Comparison of ENCODE assay signal across 9 cellular contexts in the genomic region with DNA sequence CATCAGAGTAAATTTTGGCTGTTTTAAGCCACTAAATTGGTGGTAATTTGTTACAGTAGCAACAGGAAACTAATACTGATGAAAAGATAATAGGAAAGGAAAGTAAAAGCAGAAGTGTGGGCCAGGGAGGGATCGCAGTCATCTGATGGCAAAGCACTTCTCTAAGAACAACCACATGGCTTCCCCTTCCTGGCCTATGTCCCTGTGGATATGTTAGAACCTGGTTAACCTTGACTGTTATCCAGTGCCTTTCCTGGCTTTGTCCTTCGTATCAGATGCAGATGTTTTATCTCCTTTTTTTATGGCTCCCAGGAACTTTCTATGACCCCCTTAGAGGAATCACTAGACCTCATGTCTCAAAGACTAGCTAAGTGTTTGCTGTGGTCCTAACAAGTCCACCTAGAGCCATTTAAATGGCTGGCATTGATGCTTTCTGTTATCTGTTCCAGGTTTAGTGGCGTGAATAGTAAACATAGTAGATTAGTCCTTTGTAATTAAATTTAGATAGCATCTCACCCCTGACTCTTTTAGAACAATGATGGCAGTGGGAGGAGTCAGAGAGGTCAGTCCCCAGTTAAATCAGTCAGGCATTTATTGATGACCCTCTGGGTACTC.
DNase-seq lines count a peak whose midpoint lies in the region; ATAC-seq lines count a peak whose summit lies in the region.
"Had no signal": no experiment of that assay in that cellular context is flagged by ENCODE, and none has a peak within 500 bp of the region (broad histone marks: within the 10 kb centered on the region; RNA-seq: fewer than 3 reads in every experiment).

No MANE protein-coding gene starts in this region.

- no peaks in the 10 kb centered on the region for H3K36me3 Mint-ChIP-seq in immature natural killer cell

- no peaks in the 10 kb centered on the region for H3K27me3 Mint-ChIP-seq in immature natural killer cell (ENCODE audit: low read depth in 3 of 3)
- H3K27me3 Mint-ChIP-seq: dendritic cell treated with granulocyte-macrophage colony-stimulating factor and Interleukin-4, amounts not matched to agents 40 ng/mL and 50 ng/mL, for 4 days had no signal

- ATAC-seq in GM18502 (IDR thresholded peaks at IDR 0.05; ENCODE audit: poor library complexity, unreplicated experiment) (peak; percentile 90), GM21529 (IDR thresholded peaks at IDR 0.05; ENCODE audit: unreplicated experiment) (peak; percentile 83)

- H3K9me3 Mint-ChIP-seq in immature natural killer cell: no peaks in the 10 kb centered on the region
- H3K9me3 Mint-ChIP-seq: dendritic cell treated with granulocyte-macrophage colony-stimulating factor and Interleukin-4, amounts not matched to agents 40 ng/mL and 50 ng/mL, for 4 days had no signal

- H3K27ac Mint-ChIP-seq in immature natural killer cell: peak overlapping the region; percentile 1 to 69 (median 64)
- H3K27ac Mint-ChIP-seq: dendritic cell treated with granulocyte-macrophage colony-stimulating factor and Interleukin-4, amounts not matched to agents 40 ng/mL and 50 ng/mL, for 4 days had no signal

- H3K4me1 Mint-ChIP-seq in immature natural killer cell: peaks cover 15 to 23% of the 10 kb centered on the region in 2 donors

- H3K4me3 Mint-ChIP-seq in immature natural killer cell: peak overlapping the region; percentile 28 to 75 (median 47)
- H3K4me3 Mint-ChIP-seq: dendritic cell treated with granulocyte-macrophage colony-stimulating factor and Interleukin-4, amounts not matched to agents 40 ng/mL and 50 ng/mL, for 4 days had no signal

- DNase-seq in OCI-M1 (lab: John Stamatoyannopoulos, UW) (peak; percentile 91), immature natural killer cell (peak; percentile 15 to 31 (median 26)), cerebellar nuclear complex (lab: John Stamatoyannopoulos, UW) (no peak), NCI-H2081 (lab: John Stamatoyannopoulos, UW) (no peak), COR-L47 (lab: John Stamatoyannopoulos, UW) (no peak), NCI-H524 treated with DMSO at 0.1 percent for 48 hours (lab: John Stamatoyannopoulos, UW) (no peak)

Comparison
In these comparisons a context has a peak if more than half of its experiments do, and no peak if none do; other contexts are left out.
1. DNase-seq: peak in OCI-M1 (single experiment) and immature natural killer cell (3 of 3); none in cerebellar nuclear complex (0 of 2), NCI-H2081 (0 of 2), COR-L47 (single experiment) and NCI-H524 treated with DMSO at 0.1 percent for 48 hours (single experiment).